Comparison of ENCODE assay signal across 24 cellular contexts in the genomic region with DNA sequence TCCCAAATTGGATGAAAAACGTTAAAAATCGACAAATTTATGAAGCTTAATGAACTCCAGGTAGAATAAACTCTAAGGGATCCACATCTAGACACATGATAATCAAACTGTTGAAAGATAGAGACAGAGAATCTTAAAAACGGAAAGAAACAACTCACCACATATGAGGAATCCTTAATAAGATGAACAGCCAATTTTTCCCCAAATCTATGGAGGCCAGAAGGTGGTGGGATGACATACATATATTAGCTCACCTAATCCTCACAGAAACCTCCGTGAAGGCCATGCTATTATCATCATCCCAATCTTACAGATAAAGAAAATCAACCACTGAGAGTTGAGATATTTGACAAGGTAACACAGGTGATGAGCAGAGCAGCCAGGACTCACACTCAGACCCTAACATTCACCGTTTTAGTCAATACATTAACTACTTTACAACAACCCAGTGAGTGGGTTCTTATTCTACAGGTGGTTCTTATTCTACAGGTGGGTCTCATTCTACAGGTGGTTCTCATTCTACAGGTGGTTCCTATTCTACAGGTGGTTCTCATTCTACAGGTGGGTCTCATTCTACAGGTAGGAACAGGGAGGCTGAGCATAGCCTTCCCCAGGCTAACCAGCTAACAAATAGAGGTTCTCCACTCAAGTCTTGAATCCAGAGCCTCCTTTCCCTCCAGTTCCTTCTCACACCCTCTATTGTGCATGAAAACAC. TPM values are rescaled to one million over a fixed set of nuclear protein-coding genes. Genes with fewer than 3 reads are reported as not detected.
"Had no signal": no experiment of that assay in that cellular context is flagged by ENCODE, and none has a peak within 500 bp of the region (broad histone marks: within the 10 kb centered on the region; RNA-seq: fewer than 3 reads in every experiment).

No MANE protein-coding gene starts in this region.

- H3K36me3 ChIP-seq: esophagus squamous epithelium, gastroesophageal sphincter, pancreas, transverse colon had no signal

- FAIRE-seq: astrocyte, colon, islet of Langerhans, pancreas, urothelium cell line had no signal

- H3K4me3 ChIP-seq: esophagus squamous epithelium, gastroesophageal sphincter, pancreas, transverse colon had no signal

- ATAC-seq: activated naive CD4-positive, alpha-beta T cell treated with anti-CD3 and anti-CD28 coated beads, Interleukin-2, amount 50 U/mL, for 72 hours; activated T-helper 17 cell treated with anti-CD3 and anti-CD28 coated beads, Interleukin-2, amount 50 U/mL, for 72 hours; gastroesophageal sphincter; left ventricle myocardium superior; pancreas; sciatic nerve; stimulated activated naive B cell treated with anti-CD40 and anti-IgM and Interleukin-4, amounts not matched to agents 10 μg/mL and 1 μg/mL and 100 μg/mL, for 72 hours had no signal

- H3K27me3 ChIP-seq: gastroesophageal sphincter, pancreas, transverse colon had no signal

- H3K27ac ChIP-seq: esophagus squamous epithelium, gastroesophageal sphincter, pancreas, transverse colon had no signal

- DNase-seq: activated CD8-positive, alpha-beta memory T cell treated with anti-CD3 and anti-CD28 coated beads, Interleukin-2, amount 50 U/mL, for 4 hours; activated T-cell treated with anti-CD3 and anti-CD28 coated beads, Interleukin-2, amount 50 U/mL, for 24 hours; esophagus squamous epithelium; hypothalamus; left ventricle myocardium superior; mammary epithelial cell; midbrain; nephron progenitor cell; pancreas; stimulated activated CD4-positive, alpha-beta T cell treated with anti-CD3 and anti-CD28 coated beads, Interleukin-2, amount 100 ng/mL, for 48 hours; stimulated activated CD8-positive, alpha-beta memory T cell treated with anti-CD3 and anti-CD28 coated beads, Interleukin-4, amount 100 ng/mL, for 48 hours; stimulated activated naive B cell treated with anti-CD40 and anti-IgM and Interleukin-4, amounts not matched to agents 10 μg/mL and 1 μg/mL and 100 μg/mL, for 72 hours; T-helper 9 cell; transverse colon had no signal

- H3K4me1 ChIP-seq: esophagus squamous epithelium, gastroesophageal sphincter, pancreas had no signal

- H3K9me3 ChIP-seq: pancreas had no signal

RNA-seq across cellular contexts. Expression of gene CACNG1, which starts 4.8 kb away (rescaled TPM):
- total RNA-seq: activated naive CD4-positive, alpha-beta T cell treated with anti-CD3 and anti-CD28 coated beads, Interleukin-2, amount 50 U/mL, for 72 hours; activated T-helper 17 cell treated with anti-CD3 and anti-CD28 coated beads, Interleukin-2, amount 50 U/mL, for 72 hours; astrocyte; dermis microvascular lymphatic vessel endothelial cell; esophagus squamous epithelium; gastroesophageal sphincter; left ventricle myocardium superior; mammary epithelial cell; pancreas; sciatic nerve; transverse colon had no signal
- polyA plus RNA-seq: adipose tissue, mammary epithelial cell had no signal
